Comparison of ENCODE assay signal across 1 cellular context in the genomic region with DNA sequence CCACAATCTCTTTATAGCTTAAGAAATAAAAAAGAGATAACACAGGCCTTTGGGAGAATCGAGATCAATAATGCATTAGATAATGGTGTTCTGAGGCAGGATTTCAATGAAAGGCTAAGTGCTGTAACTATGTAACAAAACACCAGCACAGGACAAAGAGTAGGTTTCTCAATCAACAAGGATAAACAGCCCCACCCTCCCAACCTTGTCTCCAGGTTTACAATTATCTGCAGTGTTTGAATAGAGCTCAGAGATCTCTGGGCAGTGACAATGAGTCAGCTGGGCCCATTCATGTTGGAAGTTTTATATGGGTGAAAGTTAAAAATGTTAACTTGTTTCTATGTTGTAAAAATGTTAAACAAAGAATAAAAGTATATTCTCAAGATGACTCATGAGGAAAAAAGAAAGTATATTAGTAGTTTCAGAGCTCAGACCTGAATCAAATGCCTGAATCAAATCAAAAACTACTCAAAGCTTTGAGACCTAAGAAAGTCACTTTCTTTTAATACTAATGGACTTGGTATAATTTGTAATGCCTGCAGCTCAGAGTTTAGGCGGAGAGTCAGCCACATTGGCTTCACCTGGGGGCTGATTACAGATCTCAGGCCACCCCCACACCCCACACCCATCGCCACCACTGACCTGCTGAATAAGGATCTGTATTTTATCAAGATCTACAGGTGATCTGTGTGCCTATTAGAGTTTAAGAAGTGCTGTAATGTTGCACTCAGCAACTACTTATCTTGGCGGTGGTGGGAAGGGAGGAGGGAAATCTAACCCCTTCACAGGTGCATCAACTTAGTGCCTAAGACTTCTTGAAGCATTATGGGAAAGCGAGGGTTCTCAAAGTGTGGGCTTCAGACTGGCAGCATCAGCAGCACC.
TF ChIP-seq lines count a peak whose summit lies in the region.

No MANE protein-coding gene starts in this region.

TF ChIP-seq in HepG2, 621 proteins besides CTCF, POLR2A, EP300 and RAD21 (continued from another document and continues in another):
- TF ChIP-seq ELF1 (CRISPR knock-in tag; IDR thresholded peaks at IDR 0.05) (peak; percentile 31; the same call in 1 of the 2 replicates), PHF20 (CRISPR knock-in tag; IDR thresholded peaks at IDR 0.05) (no peak), SOX5 (CRISPR knock-in tag; IDR thresholded peaks at IDR 0.05; ENCODE audit: borderline replicate concordance) (peak; percentile 100), STAT5B (CRISPR knock-in tag; IDR thresholded peaks at IDR 0.05) (no peak), KMT2A (CRISPR knock-in tag; IDR thresholded peaks at IDR 0.05) (no peak), ZNF577 (CRISPR knock-in tag; IDR thresholded peaks at IDR 0.05; ENCODE audit: borderline replicate concordance, low read depth) (no peak), POLR2G (IDR thresholded peaks at IDR 0.05; ENCODE audit: low read depth, low read length) (no peak), ZFP37 (CRISPR knock-in tag; IDR thresholded peaks at IDR 0.05; ENCODE audit: borderline replicate concordance) (no peak), TEAD2 (CRISPR knock-in tag; IDR thresholded peaks at IDR 0.05) (no peak), ZNF432 (CRISPR knock-in tag; IDR thresholded peaks at IDR 0.05; ENCODE audit: borderline replicate concordance) (no peak), NONO (IDR thresholded peaks at IDR 0.05) (no peak), NONO (CRISPR knock-in tag; conservative IDR thresholded peaks at IDR 0.05) (peak; percentile 72), CBX1 (IDR thresholded peaks at IDR 0.05; ENCODE audit: low read depth) (no peak), TBX3 (IDR thresholded peaks at IDR 0.05; ENCODE audit: borderline replicate concordance) (peak; percentile 83), IRF2 (CRISPR knock-in tag; IDR thresholded peaks at IDR 0.05) (peak; percentile 94), SOX6 (IDR thresholded peaks at IDR 0.05) (no peak), SOX6 (CRISPR knock-in tag; IDR thresholded peaks at IDR 0.05) (peak; percentile 100), FOXM1 (CRISPR knock-in tag; IDR thresholded peaks at IDR 0.05) (no peak), CEBPG (CRISPR knock-in tag; IDR thresholded peaks at IDR 0.05) (peak; percentile 92), SP1 (IDR thresholded peaks at IDR 0.05) (no peak), SP1 (CRISPR knock-in tag; IDR thresholded peaks at IDR 0.05) (no peak), SCMH1 (CRISPR knock-in tag; IDR thresholded peaks at IDR 0.05; ENCODE audit: borderline replicate concordance) (no peak), SIX1 (CRISPR knock-in tag; IDR thresholded peaks at IDR 0.05; ENCODE audit: borderline replicate concordance) (peak; percentile 99), FIP1L1 (IDR thresholded peaks at IDR 0.05; ENCODE audit: borderline replicate concordance, insufficient read depth, low read depth, low read length) (no peak), ISL2 (CRISPR knock-in tag; IDR thresholded peaks at IDR 0.05) (peak; percentile 93), ZBTB8A (CRISPR knock-in tag; IDR thresholded peaks at IDR 0.05; ENCODE audit: borderline replicate concordance, low read depth) (no peak), ZFAT (CRISPR knock-in tag; conservative IDR thresholded peaks at IDR 0.05) (no peak), ZNF329 (CRISPR knock-in tag; IDR thresholded peaks at IDR 0.05; ENCODE audit: low read depth) (no peak), ZNF383 (CRISPR knock-in tag; IDR thresholded peaks at IDR 0.05; ENCODE audit: borderline replicate concordance) (no peak), NR3C1 (CRISPR knock-in tag; IDR thresholded peaks at IDR 0.05) (no peak), ZMYM2 (CRISPR knock-in tag; IDR thresholded peaks at IDR 0.05) (no peak), ESRRA (CRISPR knock-in tag; IDR thresholded peaks at IDR 0.05; ENCODE audit: low read depth) (no peak)
- TF ChIP-seq, protein P1, sequence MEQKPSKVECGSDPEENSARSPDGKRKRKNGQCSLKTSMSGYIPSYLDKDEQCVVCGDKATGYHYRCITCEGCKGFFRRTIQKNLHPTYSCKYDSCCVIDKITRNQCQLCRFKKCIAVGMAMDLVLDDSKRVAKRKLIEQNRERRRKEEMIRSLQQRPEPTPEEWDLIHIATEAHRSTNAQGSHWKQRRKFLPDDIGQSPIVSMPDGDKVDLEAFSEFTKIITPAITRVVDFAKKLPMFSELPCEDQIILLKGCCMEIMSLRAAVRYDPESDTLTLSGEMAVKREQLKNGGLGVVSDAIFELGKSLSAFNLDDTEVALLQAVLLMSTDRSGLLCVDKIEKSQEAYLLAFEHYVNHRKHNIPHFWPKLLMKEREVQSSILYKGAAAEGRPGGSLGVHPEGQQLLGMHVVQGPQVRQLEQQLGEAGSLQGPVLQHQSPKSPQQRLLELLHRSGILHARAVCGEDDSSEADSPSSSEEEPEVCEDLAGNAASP (CRISPR knock-in tag; IDR thresholded peaks at IDR 0.05; ENCODE audit: borderline replicate concordance) = peak; percentile 53; the same call in 1 of the 2 replicates
- TF ChIP-seq, protein P2, sequence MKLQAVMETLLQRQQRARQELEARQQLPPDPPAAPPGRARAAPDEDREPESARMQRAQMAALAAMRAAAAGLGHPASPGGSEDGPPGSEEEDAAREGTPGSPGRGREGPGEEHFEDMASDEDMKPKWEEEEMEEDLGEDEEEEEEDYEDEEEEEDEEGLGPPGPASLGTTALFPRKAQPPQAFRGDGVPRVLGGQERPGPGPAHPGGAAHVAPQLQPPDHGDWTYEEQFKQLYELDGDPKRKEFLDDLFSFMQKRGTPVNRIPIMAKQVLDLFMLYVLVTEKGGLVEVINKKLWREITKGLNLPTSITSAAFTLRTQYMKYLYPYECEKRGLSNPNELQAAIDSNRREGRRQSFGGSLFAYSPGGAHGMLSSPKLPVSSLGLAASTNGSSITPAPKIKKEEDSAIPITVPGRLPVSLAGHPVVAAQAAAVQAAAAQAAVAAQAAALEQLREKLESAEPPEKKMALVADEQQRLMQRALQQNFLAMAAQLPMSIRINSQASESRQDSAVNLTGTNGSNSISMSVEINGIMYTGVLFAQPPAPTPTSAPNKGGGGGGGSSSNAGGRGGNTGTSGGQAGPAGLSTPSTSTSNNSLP (IDR thresholded peaks at IDR 0.05; ENCODE audit: low read depth, low read length) = peak; percentile 98
- TF ChIP-seq, protein P3, sequence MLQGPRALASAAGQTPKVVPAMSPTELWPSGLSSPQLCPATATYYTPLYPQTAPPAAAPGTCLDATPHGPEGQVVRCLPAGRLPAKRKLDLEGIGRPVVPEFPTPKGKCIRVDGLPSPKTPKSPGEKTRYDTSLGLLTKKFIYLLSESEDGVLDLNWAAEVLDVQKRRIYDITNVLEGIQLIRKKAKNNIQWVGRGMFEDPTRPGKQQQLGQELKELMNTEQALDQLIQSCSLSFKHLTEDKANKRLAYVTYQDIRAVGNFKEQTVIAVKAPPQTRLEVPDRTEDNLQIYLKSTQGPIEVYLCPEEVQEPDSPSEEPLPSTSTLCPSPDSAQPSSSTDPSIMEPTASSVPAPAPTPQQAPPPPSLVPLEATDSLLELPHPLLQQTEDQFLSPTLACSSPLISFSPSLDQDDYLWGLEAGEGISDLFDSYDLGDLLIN (CRISPR knock-in tag; IDR thresholded peaks at IDR 0.05; ENCODE audit: borderline replicate concordance) = no peak
- TF ChIP-seq, protein P4, sequence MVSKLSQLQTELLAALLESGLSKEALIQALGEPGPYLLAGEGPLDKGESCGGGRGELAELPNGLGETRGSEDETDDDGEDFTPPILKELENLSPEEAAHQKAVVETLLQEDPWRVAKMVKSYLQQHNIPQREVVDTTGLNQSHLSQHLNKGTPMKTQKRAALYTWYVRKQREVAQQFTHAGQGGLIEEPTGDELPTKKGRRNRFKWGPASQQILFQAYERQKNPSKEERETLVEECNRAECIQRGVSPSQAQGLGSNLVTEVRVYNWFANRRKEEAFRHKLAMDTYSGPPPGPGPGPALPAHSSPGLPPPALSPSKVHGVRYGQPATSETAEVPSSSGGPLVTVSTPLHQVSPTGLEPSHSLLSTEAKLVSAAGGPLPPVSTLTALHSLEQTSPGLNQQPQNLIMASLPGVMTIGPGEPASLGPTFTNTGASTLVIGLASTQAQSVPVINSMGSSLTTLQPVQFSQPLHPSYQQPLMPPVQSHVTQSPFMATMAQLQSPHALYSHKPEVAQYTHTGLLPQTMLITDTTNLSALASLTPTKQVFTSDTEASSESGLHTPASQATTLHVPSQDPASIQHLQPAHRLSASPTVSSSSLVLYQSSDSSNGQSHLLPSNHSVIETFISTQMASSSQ (IDR thresholded peaks at IDR 0.05; ENCODE audit: low read depth) = peak; percentile 83
- TF ChIP-seq, protein P4 (CRISPR knock-in tag; IDR thresholded peaks at IDR 0.05; ENCODE audit: borderline replicate concordance) = no peak; the same call in 1 of the 2 replicates
- TF ChIP-seq, protein P5, sequence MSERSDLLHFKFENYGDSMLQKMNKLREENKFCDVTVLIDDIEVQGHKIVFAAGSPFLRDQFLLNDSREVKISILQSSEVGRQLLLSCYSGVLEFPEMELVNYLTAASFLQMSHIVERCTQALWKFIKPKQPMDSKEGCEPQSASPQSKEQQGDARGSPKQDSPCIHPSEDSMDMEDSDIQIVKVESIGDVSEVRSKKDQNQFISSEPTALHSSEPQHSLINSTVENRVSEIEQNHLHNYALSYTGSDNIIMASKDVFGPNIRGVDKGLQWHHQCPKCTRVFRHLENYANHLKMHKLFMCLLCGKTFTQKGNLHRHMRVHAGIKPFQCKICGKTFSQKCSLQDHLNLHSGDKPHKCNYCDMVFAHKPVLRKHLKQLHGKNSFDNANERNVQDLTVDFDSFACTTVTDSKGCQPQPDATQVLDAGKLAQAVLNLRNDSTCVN (CRISPR knock-in tag; IDR thresholded peaks at IDR 0.05; ENCODE audit: borderline replicate concordance) = no peak
- TF ChIP-seq, protein P6, sequence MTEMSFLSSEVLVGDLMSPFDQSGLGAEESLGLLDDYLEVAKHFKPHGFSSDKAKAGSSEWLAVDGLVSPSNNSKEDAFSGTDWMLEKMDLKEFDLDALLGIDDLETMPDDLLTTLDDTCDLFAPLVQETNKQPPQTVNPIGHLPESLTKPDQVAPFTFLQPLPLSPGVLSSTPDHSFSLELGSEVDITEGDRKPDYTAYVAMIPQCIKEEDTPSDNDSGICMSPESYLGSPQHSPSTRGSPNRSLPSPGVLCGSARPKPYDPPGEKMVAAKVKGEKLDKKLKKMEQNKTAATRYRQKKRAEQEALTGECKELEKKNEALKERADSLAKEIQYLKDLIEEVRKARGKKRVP (CRISPR knock-in tag; IDR thresholded peaks at IDR 0.05) = peak in 1 of 2 experiments; percentile 74; a peak in 2 of 4 replicates
- TF ChIP-seq, protein P7, sequence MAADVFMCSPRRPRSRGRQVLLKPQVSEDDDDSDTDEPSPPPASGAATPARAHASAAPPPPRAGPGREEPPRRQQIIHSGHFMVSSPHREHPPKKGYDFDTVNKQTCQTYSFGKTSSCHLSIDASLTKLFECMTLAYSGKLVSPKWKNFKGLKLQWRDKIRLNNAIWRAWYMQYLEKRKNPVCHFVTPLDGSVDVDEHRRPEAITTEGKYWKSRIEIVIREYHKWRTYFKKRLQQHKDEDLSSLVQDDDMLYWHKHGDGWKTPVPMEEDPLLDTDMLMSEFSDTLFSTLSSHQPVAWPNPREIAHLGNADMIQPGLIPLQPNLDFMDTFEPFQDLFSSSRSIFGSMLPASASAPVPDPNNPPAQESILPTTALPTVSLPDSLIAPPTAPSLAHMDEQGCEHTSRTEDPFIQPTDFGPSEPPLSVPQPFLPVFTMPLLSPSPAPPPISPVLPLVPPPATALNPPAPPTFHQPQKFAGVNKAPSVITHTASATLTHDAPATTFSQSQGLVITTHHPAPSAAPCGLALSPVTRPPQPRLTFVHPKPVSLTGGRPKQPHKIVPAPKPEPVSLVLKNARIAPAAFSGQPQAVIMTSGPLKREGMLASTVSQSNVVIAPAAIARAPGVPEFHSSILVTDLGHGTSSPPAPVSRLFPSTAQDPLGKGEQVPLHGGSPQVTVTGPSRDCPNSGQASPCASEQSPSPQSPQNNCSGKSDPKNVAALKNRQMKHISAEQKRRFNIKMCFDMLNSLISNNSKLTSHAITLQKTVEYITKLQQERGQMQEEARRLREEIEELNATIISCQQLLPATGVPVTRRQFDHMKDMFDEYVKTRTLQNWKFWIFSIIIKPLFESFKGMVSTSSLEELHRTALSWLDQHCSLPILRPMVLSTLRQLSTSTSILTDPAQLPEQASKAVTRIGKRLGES (CRISPR knock-in tag; IDR thresholded peaks at IDR 0.05; ENCODE audit: borderline replicate concordance) = no peak
- TF ChIP-seq, protein P8, sequence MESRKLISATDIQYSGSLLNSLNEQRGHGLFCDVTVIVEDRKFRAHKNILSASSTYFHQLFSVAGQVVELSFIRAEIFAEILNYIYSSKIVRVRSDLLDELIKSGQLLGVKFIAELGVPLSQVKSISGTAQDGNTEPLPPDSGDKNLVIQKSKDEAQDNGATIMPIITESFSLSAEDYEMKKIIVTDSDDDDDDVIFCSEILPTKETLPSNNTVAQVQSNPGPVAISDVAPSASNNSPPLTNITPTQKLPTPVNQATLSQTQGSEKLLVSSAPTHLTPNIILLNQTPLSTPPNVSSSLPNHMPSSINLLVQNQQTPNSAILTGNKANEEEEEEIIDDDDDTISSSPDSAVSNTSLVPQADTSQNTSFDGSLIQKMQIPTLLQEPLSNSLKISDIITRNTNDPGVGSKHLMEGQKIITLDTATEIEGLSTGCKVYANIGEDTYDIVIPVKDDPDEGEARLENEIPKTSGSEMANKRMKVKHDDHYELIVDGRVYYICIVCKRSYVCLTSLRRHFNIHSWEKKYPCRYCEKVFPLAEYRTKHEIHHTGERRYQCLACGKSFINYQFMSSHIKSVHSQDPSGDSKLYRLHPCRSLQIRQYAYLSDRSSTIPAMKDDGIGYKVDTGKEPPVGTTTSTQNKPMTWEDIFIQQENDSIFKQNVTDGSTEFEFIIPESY (CRISPR knock-in tag; IDR thresholded peaks at IDR 0.05) = 0 out of 2 replicates have a peak, but pooled peaks have one; percentile 4
- TF ChIP-seq, protein P9, sequence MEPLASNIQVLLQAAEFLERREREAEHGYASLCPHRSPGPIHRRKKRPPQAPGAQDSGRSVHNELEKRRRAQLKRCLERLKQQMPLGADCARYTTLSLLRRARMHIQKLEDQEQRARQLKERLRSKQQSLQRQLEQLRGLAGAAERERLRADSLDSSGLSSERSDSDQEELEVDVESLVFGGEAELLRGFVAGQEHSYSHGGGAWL (CRISPR knock-in tag; IDR thresholded peaks at IDR 0.05) = no peak
- TF ChIP-seq, protein P10, sequence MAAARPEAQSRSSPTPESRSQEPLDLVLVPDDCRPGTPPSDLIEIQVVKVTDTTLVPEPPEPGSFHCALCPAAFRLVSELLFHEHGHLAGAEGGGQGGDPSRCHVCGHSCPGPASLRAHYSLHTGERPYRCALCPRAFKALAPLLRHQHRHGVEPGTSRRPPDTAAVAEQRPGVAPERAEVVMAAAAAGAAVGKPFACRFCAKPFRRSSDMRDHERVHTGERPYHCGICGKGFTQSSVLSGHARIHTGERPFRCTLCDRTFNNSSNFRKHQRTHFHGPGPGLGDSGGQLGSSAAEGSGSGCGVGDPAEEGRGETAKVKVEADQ (CRISPR knock-in tag; IDR thresholded peaks at IDR 0.05; ENCODE audit: borderline replicate concordance) = no peak
